In genomic region chr1:198970919-198971318, GRCh38 we compare ENCODE assay signal across 12 cellular contexts.
A peak's percentile ranks its signal among the peaks of the same experiment; 100 is the strongest.
DNase-seq lines count a peak whose midpoint lies in the region; ATAC-seq lines count a peak whose summit lies in the region.
"Had no signal": no experiment of that assay in that cellular context is flagged by ENCODE, and none has a peak within 500 bp of the region (broad histone marks: within the 10 kb centered on the region; RNA-seq: fewer than 3 reads in every experiment).

No MANE protein-coding gene starts in this region.

- peaks cover 16 to 19% of the 10 kb centered on the region in 2 donors for H3K4me1 Mint-ChIP-seq in natural killer cell treated with Interleukin-12 subunit alpha and Interleukin-12 subunit beta and Interleukin-15 and Interleukin-18, amount 100 ng/mL, for 72 hours (ENCODE audit: low read depth in 2 of 2)

- DNase-seq in DMS153 (lab: John Stamatoyannopoulos, UW) (peak; percentile 62), DMS153 treated with DMSO at 0.1 percent for 48 hours (lab: John Stamatoyannopoulos, UW; ENCODE audit: unreplicated experiment) (no peak), NCI-H748 treated with DMSO at 0.1 percent for 48 hours (lab: John Stamatoyannopoulos, UW) (peak; percentile 42), brain pericyte (ENCODE audit: low read depth, low spot score) (peak; percentile 18), caudate nucleus (lab: John Stamatoyannopoulos, UW) (no peak), medulla oblongata (ENCODE audit: extremely low spot score) (no peak)
- no peak for DNase-seq in natural killer cell treated with Interleukin-12 subunit alpha and Interleukin-12 subunit beta and Interleukin-15 and Interleukin-18, amount 100 ng/mL, for 72 hours (ENCODE audit: low spot score)
- no peak for DNase-seq in effector CD8-positive, alpha-beta T cell (lab: John Stamatoyannopoulos, UW)
- DNase-seq: activated CD4-positive, alpha-beta T cell treated with anti-CD3 and anti-CD28 coated beads for 48 hours; stimulated activated naive CD8-positive, alpha-beta T cell treated with anti-CD3 and anti-CD28 coated beads, Interleukin-15, Interleukin-2, amounts not matched to agents 100 U/mL and 50 U/mL, for 24 hours had no signal

- ATAC-seq in natural killer cell treated with Interleukin-12 subunit alpha and Interleukin-12 subunit beta and Interleukin-15 and Interleukin-18, amount 100 ng/mL, for 72 hours = peak; percentile 85 to 87
- ATAC-seq: stimulated activated naive CD8-positive, alpha-beta T cell treated with anti-CD3 and anti-CD28 coated beads, Interleukin-15, Interleukin-2, amounts not matched to agents 100 U/mL and 50 U/mL, for 24 hours had no signal

- H3K27ac ChIP-seq in caudate nucleus (ENCODE audit: low read depth, low read length) = no peak overlapping the region
- H3K27ac ChIP-seq: 22Rv1 had no signal

- H3K9me3 Mint-ChIP-seq in natural killer cell treated with Interleukin-12 subunit alpha and Interleukin-12 subunit beta and Interleukin-15 and Interleukin-18, amount 100 ng/mL, for 72 hours = peaks cover under 1% of the 10 kb centered on the region

- H3K4me3 Mint-ChIP-seq in natural killer cell treated with Interleukin-12 subunit alpha and Interleukin-12 subunit beta and Interleukin-15 and Interleukin-18, amount 100 ng/mL, for 72 hours = no peak overlapping the region

- H3K27me3 Mint-ChIP-seq in natural killer cell treated with Interleukin-12 subunit alpha and Interleukin-12 subunit beta and Interleukin-15 and Interleukin-18, amount 100 ng/mL, for 72 hours = no peaks in the 10 kb centered on the region

- peaks cover 10% of the 10 kb centered on the region for H3K36me3 Mint-ChIP-seq in natural killer cell treated with Interleukin-12 subunit alpha and Interleukin-12 subunit beta and Interleukin-15 and Interleukin-18, amount 100 ng/mL, for 72 hours

- peak overlapping the region in 1 of 2 donors; percentile 0 for H3K27ac Mint-ChIP-seq in natural killer cell treated with Interleukin-12 subunit alpha and Interleukin-12 subunit beta and Interleukin-15 and Interleukin-18, amount 100 ng/mL, for 72 hours
- H3K27ac Mint-ChIP-seq: activated naive CD4-positive, alpha-beta T cell treated with anti-CD3 and anti-CD28 coated beads, Interleukin-2, amount 50 U/mL, for 72 hours had no signal

Comparison
In these comparisons a context has a peak if more than half of its experiments do, and no peak if none do; other contexts are left out.
1. DNase-seq: peak in DMS153 (single experiment), NCI-H748 treated with DMSO at 0.1 percent for 48 hours (single experiment) and brain pericyte (single experiment); none in DMS153 treated with DMSO at 0.1 percent for 48 hours (single experiment), natural killer cell treated with Interleukin-12 subunit alpha and Interleukin-12 subunit beta and Interleukin-15 and Interleukin-18, amount 100 ng/mL, for 72 hours (single experiment), effector CD8-positive, alpha-beta T cell (single experiment), caudate nucleus (0 of 61) and medulla oblongata (single experiment).